In the genomic region with DNA sequence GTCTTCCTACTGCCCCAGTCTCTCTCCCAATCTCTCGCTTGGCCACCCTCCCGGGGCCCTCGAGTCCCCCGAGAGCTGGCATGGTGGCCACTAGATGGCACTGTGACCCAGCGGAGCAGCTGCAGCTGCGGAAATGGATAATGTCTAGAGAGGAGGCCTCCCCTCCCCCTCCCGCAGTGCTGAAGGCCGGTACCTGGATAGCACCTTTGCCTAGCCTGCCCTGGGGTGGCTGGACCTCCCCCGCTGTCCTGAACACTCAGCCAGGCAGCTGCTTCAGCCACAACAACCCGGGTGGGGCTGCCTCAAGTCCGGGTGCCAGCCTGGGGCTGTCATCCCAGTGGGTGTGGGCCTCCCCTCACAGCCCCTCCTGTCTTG, we compare ENCODE assay signal across 8 cellular contexts.
DNase-seq lines count a peak whose midpoint lies in the region; ATAC-seq and TF ChIP-seq lines count a peak whose summit lies in the region.

No MANE protein-coding gene starts in this region.

- in situ Hi-C loops in gastrocnemius medialis (cut with MboI; ENCODE audit: low sequenced_read_pairs in 4 of 4): loop anchor here (5.0 to 10.0 kb wide), 3 partner anchors 127 to 132 kb away; no protein-coding TSS in a partner anchor

- no peaks in the 10 kb centered on the region for H3K36me3 Mint-ChIP-seq in CD8-positive, alpha-beta T cell

- no peak overlapping the region for H3K27ac ChIP-seq in CD8-positive, alpha-beta T cell (ENCODE audit: low read depth, low read length)
- H3K27ac ChIP-seq in right cardiac atrium (ENCODE audit: low read length) (no peak overlapping the region), gastrocnemius medialis (no peak overlapping the region)

- DNase-seq in CD8-positive, alpha-beta T cell: peak; percentile 44 to 81 (median 67)
- DNase-seq in NCI-H128 (lab: John Stamatoyannopoulos, UW; ENCODE audit: unreplicated experiment) (peak; percentile 25), T1000 (lab: John Stamatoyannopoulos, UW) (peak; percentile 30), anterior cingulate cortex (lab: John Stamatoyannopoulos, UW) (peak in 57 of 58 donors; percentile 7 to 89 (median 61)), right cardiac atrium (peak; percentile 79 to 91 (median 91)), gastrocnemius medialis (peak; percentile 46 to 59)

- H3K9me3 ChIP-seq in CD8-positive, alpha-beta T cell (ENCODE audit: low read length): no peaks in the 10 kb centered on the region
- no peaks in the 10 kb centered on the region for H3K9me3 ChIP-seq in right cardiac atrium (ENCODE audit: control insufficient read depth, low read length)
- no peaks in the 10 kb centered on the region for H3K9me3 ChIP-seq in gastrocnemius medialis

- POLR2A ChIA-PET in CD8-positive, alpha-beta T cell (lab: Charles Lee): no interaction called here

- no peak overlapping the region for H3K4me3 Mint-ChIP-seq in CD8-positive, alpha-beta T cell

- H3K36me3 ChIP-seq in CD8-positive, alpha-beta T cell (ENCODE audit: insufficient read depth, low read length): no peaks in the 10 kb centered on the region
- H3K36me3 ChIP-seq in gastrocnemius medialis: no peaks in the 10 kb centered on the region

- no peak for TF ChIP-seq POLR2A in gastrocnemius medialis (IDR thresholded peaks at IDR 0.05)

- no peak overlapping the region for H3K4me3 ChIP-seq in CD8-positive, alpha-beta T cell (ENCODE audit: low read depth, low read length)
- H3K4me3 ChIP-seq in right cardiac atrium (ENCODE audit: low read length) (no peak overlapping the region), gastrocnemius medialis (peak overlapping the region in 2 of 4 donors; percentile 22 to 24)

- no peaks in the 10 kb centered on the region for H3K4me1 ChIP-seq in CD8-positive, alpha-beta T cell (ENCODE audit: insufficient read depth, low read length)
- peaks cover 2% of the 10 kb centered on the region for H3K4me1 ChIP-seq in right cardiac atrium (ENCODE audit: control insufficient read depth, insufficient read depth, low read length)
- H3K4me1 ChIP-seq in gastrocnemius medialis: peaks cover 8% of the 10 kb centered on the region in 2 donors

- H3K9me3 Mint-ChIP-seq in CD8-positive, alpha-beta T cell: no peaks in the 10 kb centered on the region

- intact Hi-C loops in CD8-positive, alpha-beta T cell (cut with DNase I, micrococcal nuclease): loop anchor here (1.0 to 10.0 kb wide), 5 partner anchors 113 to 1332 kb away; no protein-coding TSS in a partner anchor
- intact Hi-C loops in right cardiac atrium (cut with DNase I) (loop anchor here (2.0 to 10.0 kb wide), 7 partner anchors 112 to 1330 kb away; a partner anchor contains a TSS), gastrocnemius medialis (cut with DNase I; ENCODE audit: low total_unique reads) (loop anchor here (1.0 kb wide), 2 partner anchors 126 to 130 kb away; no protein-coding TSS in a partner anchor)

- peak; percentile 85 for ATAC-seq in CD8-positive, alpha-beta T cell
- ATAC-seq in GM21723 (IDR thresholded peaks at IDR 0.05; ENCODE audit: unreplicated experiment) (peak; percentile 73), right cardiac atrium (peak; percentile 76 to 86), gastrocnemius medialis (peak; percentile 65 to 91), HG03457 (IDR thresholded peaks at IDR 0.05; ENCODE audit: unreplicated experiment) (no peak)

- peaks cover 5% of the 10 kb centered on the region for H3K4me1 Mint-ChIP-seq in CD8-positive, alpha-beta T cell (ENCODE audit: low read depth)

- WGBS in right cardiac atrium: 7% methylated on average over 11 of the region's 11 CpGs

- peaks cover 13% of the 10 kb centered on the region for H3K27me3 Mint-ChIP-seq in CD8-positive, alpha-beta T cell (ENCODE audit: low read depth)

- H3K27ac Mint-ChIP-seq in CD8-positive, alpha-beta T cell: no peak overlapping the region

- H3K27me3 ChIP-seq in CD8-positive, alpha-beta T cell (ENCODE audit: insufficient read depth, low read length): no peaks in the 10 kb centered on the region
- H3K27me3 ChIP-seq in right cardiac atrium (ENCODE audit: control insufficient read depth, insufficient read depth) (no peaks in the 10 kb centered on the region), gastrocnemius medialis (no peaks in the 10 kb centered on the region)

- CTCF ChIA-PET in CD8-positive, alpha-beta T cell (lab: Charles Lee): interaction anchor here (0.6 to 4.7 kb wide), 21 partner anchors 9 to 395 kb away, joined by 3 to 46 read pairs (median 5); no protein-coding TSS in a partner anchor

- peak; percentile 91 for TF ChIP-seq CTCF in CD8-positive, alpha-beta T cell (IDR thresholded peaks at IDR 0.05)
- peak; percentile 77 to 93 (median 87) for TF ChIP-seq CTCF in gastrocnemius medialis (IDR thresholded peaks at IDR 0.05 in 4 of 5, conservative IDR thresholded peaks at IDR 0.05 in 1 of 5)

Comparison
In these comparisons a context has a peak if more than half of its experiments do, and no peak if none do; other contexts are left out.
1. DNase-seq: peak in every context shown above with its lines; median percentile 91 in right cardiac atrium; 67 in CD8-positive, alpha-beta T cell; 61 in anterior cingulate cortex; 52 in gastrocnemius medialis; 30 in T1000; 25 in NCI-H128.